ENCODE assay signal across 29 cellular contexts in the genomic region with DNA sequence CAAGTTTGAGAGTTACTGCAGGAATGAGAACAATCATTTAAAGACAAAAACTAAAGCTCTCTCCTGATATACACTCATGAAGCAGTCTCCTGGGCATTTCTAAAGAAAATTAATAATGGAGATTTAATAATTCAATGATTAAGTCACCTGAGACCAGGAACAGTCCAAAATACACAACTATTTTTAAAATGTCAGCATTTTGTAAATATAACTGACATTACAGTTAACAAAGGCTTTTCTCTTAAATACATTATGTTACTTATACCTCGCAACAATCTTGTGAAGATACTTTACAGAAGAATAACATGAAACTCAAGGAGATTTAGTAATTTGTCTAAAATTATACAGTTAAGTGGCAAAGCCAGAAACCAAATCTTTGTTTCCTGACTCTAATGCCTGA.
"Had no signal": no experiment of that assay in that cellular context is flagged by ENCODE, and none has a peak within 500 bp of the region (broad histone marks: within the 10 kb centered on the region; RNA-seq: fewer than 3 reads in every experiment).

No MANE protein-coding gene starts in this region.

- H3K9me3 ChIP-seq: gastrocnemius medialis, ovary, psoas muscle, sigmoid colon, stomach, thyroid gland, vagina had no signal

- H3K27me3 ChIP-seq: gastrocnemius medialis, hepatocyte, ovary, sigmoid colon, stomach, thyroid gland, vagina had no signal

- DNase-seq: effector CD8-positive, alpha-beta T cell; endodermal cell; foreskin fibroblast; gastrocnemius medialis; head of caudate nucleus; kidney; mesendoderm; midbrain; naive thymus-derived CD8-positive, alpha-beta T cell; nephron progenitor cell; occipital lobe; ovary; posterior cingulate gyrus; psoas muscle; right cardiac atrium; sigmoid colon; stimulated activated CD4-positive, alpha-beta T cell treated with anti-CD3 and anti-CD28 coated beads, Interleukin-2, amount 100 ng/mL, for 24 hours; stimulated activated CD4-positive, alpha-beta T cell treated with anti-CD3 and anti-CD28 coated beads, Interleukin-4, amount 100 ng/mL, for 24 hours; stimulated activated naive CD4-positive, alpha-beta T cell treated with Interleukin-2 at 50 U/mL for 16 hours; stomach; thyroid gland had no signal

- H3K4me1 ChIP-seq: gastrocnemius medialis, psoas muscle, thyroid gland, vagina had no signal

- H3K4me3 Mint-ChIP-seq: dendritic cell treated with granulocyte-macrophage colony-stimulating factor and Interleukin-4, amounts not matched to agents 40 ng/mL and 50 ng/mL, for 4 days; endodermal cell; naive thymus-derived CD8-positive, alpha-beta T cell; nephron progenitor cell; stimulated activated effector memory CD8-positive, alpha-beta T cell treated with anti-CD3 and anti-CD28 coated beads, Interleukin-12 subunit alpha, Interleukin-12 subunit beta, amount 100 ng/mL, for 72 hours had no signal

- ATAC-seq: esophagus mucosa; gastrocnemius medialis; left lobe of liver; naive thymus-derived CD8-positive, alpha-beta T cell; psoas muscle; right cardiac atrium; stimulated activated effector memory CD8-positive, alpha-beta T cell treated with anti-CD3 and anti-CD28 coated beads, Interleukin-12 subunit alpha, Interleukin-12 subunit beta, amount 100 ng/mL, for 72 hours had no signal

- H3K36me3 ChIP-seq: gastrocnemius medialis, ovary, sigmoid colon, stomach, thyroid gland, vagina had no signal

- H3K27ac ChIP-seq: epithelial cell of prostate, gastrocnemius medialis, hepatocyte, psoas muscle, sigmoid colon, stomach, thyroid gland, vagina had no signal

- H3K27me3 Mint-ChIP-seq: dendritic cell treated with granulocyte-macrophage colony-stimulating factor and Interleukin-4, amounts not matched to agents 40 ng/mL and 50 ng/mL, for 4 days; naive thymus-derived CD8-positive, alpha-beta T cell had no signal

- H3K4me3 ChIP-seq: gastrocnemius medialis, hepatocyte, lung, ovary, psoas muscle, sigmoid colon, stomach, thyroid gland, vagina had no signal

- H3K4me2 ChIP-seq: hepatocyte had no signal

- H2AFZ ChIP-seq: hepatocyte had no signal

- H3K27ac Mint-ChIP-seq: dendritic cell treated with granulocyte-macrophage colony-stimulating factor and Interleukin-4, amounts not matched to agents 40 ng/mL and 50 ng/mL, for 4 days; endodermal cell; nephron progenitor cell had no signal
